In genomic region chr17:14198013-14198412, GRCh38 we compare ENCODE assay signal across 11 cellular contexts. TPM values are rescaled to one million over a fixed set of nuclear protein-coding genes. Genes with fewer than 3 reads are reported as not detected.
A peak's percentile ranks its signal among the peaks of the same experiment; 100 is the strongest.
DNase-seq lines count a peak whose midpoint lies in the region; ATAC-seq and TF ChIP-seq lines count a peak whose summit lies in the region.
"Had no signal": no experiment of that assay in that cellular context is flagged by ENCODE, and none has a peak within 500 bp of the region (broad histone marks: within the 10 kb centered on the region; RNA-seq: fewer than 3 reads in every experiment).

No MANE protein-coding gene starts in this region.

- intact Hi-C loops in activated T-helper 1 cell treated with anti-CD3 and anti-CD28 coated beads, Interleukin-12 subunit alpha, Interleukin-12 subunit beta, Interleukin-2, Interleukin-4 antibody, amounts not matched to agents 30 ng/mL and 10 ng/mL and 1 ng/mL, durations not matched to agents 14 hours and 24 hours and 36 hours (cut with micrococcal nuclease) = no loop called here

- no peak for TF ChIP-seq CTCF in lung (IDR thresholded peaks at IDR 0.05; ENCODE audit: control extremely low read depth, extremely low read depth)

- no peaks in the 10 kb centered on the region for H3K9me3 ChIP-seq in CD4-positive, CD25-positive, alpha-beta regulatory T cell (ENCODE audit: control insufficient read depth in 2 of 2, low read length in 2 of 2)
- H3K9me3 ChIP-seq in lung (ENCODE audit: control insufficient read depth in 2 of 2, insufficient read depth in 1 of 2, low read length in 1 of 2) = no peaks in the 10 kb centered on the region

- ATAC-seq in CD4-positive, CD25-positive, alpha-beta regulatory T cell (ENCODE audit: low read depth in 2 of 2) = no peak
- ATAC-seq in lung (ENCODE audit: insufficient read depth, low FRiP score) = peak; percentile 55
- ATAC-seq in GM18519 (IDR thresholded peaks at IDR 0.05; ENCODE audit: low FRiP score, unreplicated experiment) = no peak
- ATAC-seq in HG03280 (IDR thresholded peaks at IDR 0.05; ENCODE audit: unreplicated experiment) = no peak

- H3K27ac Mint-ChIP-seq in CD4-positive, CD25-positive, alpha-beta regulatory T cell = peak overlapping the region; percentile 93 to 99 (median 97)
- H3K27ac Mint-ChIP-seq in activated T-helper 1 cell treated with anti-CD3 and anti-CD28 coated beads, Interleukin-12 subunit alpha, Interleukin-12 subunit beta, Interleukin-2, Interleukin-4 antibody, amounts not matched to agents 30 ng/mL and 10 ng/mL and 1 ng/mL, durations not matched to agents 14 hours and 24 hours and 36 hours = peak overlapping the region; percentile 96

- DNase-seq in CD4-positive, CD25-positive, alpha-beta regulatory T cell = no peak
- DNase-seq in ELF-1 (ENCODE audit: low read depth, low spot score) (peak; percentile 64), lung (ENCODE audit: low spot score) (peak; percentile 65), ecto neural progenitor cell (ENCODE audit: low spot score) (no peak), RPMI8226 (no peak)
- DNase-seq in activated T-helper 1 cell treated with anti-CD3 and anti-CD28 coated beads, Interleukin-12 subunit alpha, Interleukin-12 subunit beta, Interleukin-2, Interleukin-4 antibody, amounts not matched to agents 30 ng/mL and 10 ng/mL and 1 ng/mL, durations not matched to agents 14 hours and 24 hours and 36 hours (ENCODE audit: low spot score) = no peak
- DNase-seq: erythroblast, GOT3, NCI-H187 had no signal

- WGBS in lung, 2 donors = 62 to 78% methylated on average over 6 of the region's 6 CpGs

- H3K27ac ChIP-seq in CD4-positive, CD25-positive, alpha-beta regulatory T cell (ENCODE audit: insufficient read depth, low read length, poor library complexity, severe bottlenecking) = peak overlapping the region; percentile 91
- peak overlapping the region in 1 of 2 donors; percentile 4 for H3K27ac ChIP-seq in lung (ENCODE audit: low read depth in 1 of 2, low read length in 1 of 2)

- no peaks in the 10 kb centered on the region for H3K27me3 Mint-ChIP-seq in CD4-positive, CD25-positive, alpha-beta regulatory T cell
- H3K27me3 Mint-ChIP-seq in activated T-helper 1 cell treated with anti-CD3 and anti-CD28 coated beads, Interleukin-12 subunit alpha, Interleukin-12 subunit beta, Interleukin-2, Interleukin-4 antibody, amounts not matched to agents 30 ng/mL and 10 ng/mL and 1 ng/mL, durations not matched to agents 14 hours and 24 hours and 36 hours (ENCODE audit: insufficient read depth) = no peaks in the 10 kb centered on the region

- no peaks in the 10 kb centered on the region for H3K27me3 ChIP-seq in CD4-positive, CD25-positive, alpha-beta regulatory T cell (ENCODE audit: control insufficient read depth, insufficient read depth, low read length)
- H3K27me3 ChIP-seq in lung (ENCODE audit: control insufficient read depth, insufficient read depth) = no peaks in the 10 kb centered on the region

- no peaks in the 10 kb centered on the region for H3K36me3 ChIP-seq in CD4-positive, CD25-positive, alpha-beta regulatory T cell (ENCODE audit: control insufficient read depth, insufficient read depth, low read length)
- H3K36me3 ChIP-seq in lung (ENCODE audit: control insufficient read depth in 2 of 2, insufficient read depth in 2 of 2, low read length in 2 of 2) = no peaks in the 10 kb centered on the region

- H3K4me3 ChIP-seq in CD4-positive, CD25-positive, alpha-beta regulatory T cell (ENCODE audit: low read depth, low read length) = peak overlapping the region; percentile 82
- no peak overlapping the region for H3K4me3 ChIP-seq in lung

- peaks cover 92% of the 10 kb centered on the region for H3K4me1 ChIP-seq in CD4-positive, CD25-positive, alpha-beta regulatory T cell (ENCODE audit: control insufficient read depth, insufficient read depth, low read length, poor library complexity, severe bottlenecking)
- H3K4me1 ChIP-seq in lung (ENCODE audit: control insufficient read depth in 2 of 2, insufficient read depth in 2 of 2, low read length in 2 of 2) = peaks cover 7 to 11% of the 10 kb centered on the region in 2 donors

- H3K4me3 Mint-ChIP-seq in CD4-positive, CD25-positive, alpha-beta regulatory T cell = peak overlapping the region in 3 of 4 donors; percentile 80 to 87 (median 81)
- H3K4me3 Mint-ChIP-seq in activated T-helper 1 cell treated with anti-CD3 and anti-CD28 coated beads, Interleukin-12 subunit alpha, Interleukin-12 subunit beta, Interleukin-2, Interleukin-4 antibody, amounts not matched to agents 30 ng/mL and 10 ng/mL and 1 ng/mL, durations not matched to agents 14 hours and 24 hours and 36 hours = peak overlapping the region; percentile 73

- no peaks in the 10 kb centered on the region for H3K9me3 Mint-ChIP-seq in CD4-positive, CD25-positive, alpha-beta regulatory T cell
- H3K9me3 Mint-ChIP-seq in activated T-helper 1 cell treated with anti-CD3 and anti-CD28 coated beads, Interleukin-12 subunit alpha, Interleukin-12 subunit beta, Interleukin-2, Interleukin-4 antibody, amounts not matched to agents 30 ng/mL and 10 ng/mL and 1 ng/mL, durations not matched to agents 14 hours and 24 hours and 36 hours = no peaks in the 10 kb centered on the region

- peaks cover 22 to 92% (median 77%) of the 10 kb centered on the region in 4 donors for H3K4me1 Mint-ChIP-seq in CD4-positive, CD25-positive, alpha-beta regulatory T cell
- peaks cover 95% of the 10 kb centered on the region for H3K4me1 Mint-ChIP-seq in activated T-helper 1 cell treated with anti-CD3 and anti-CD28 coated beads, Interleukin-12 subunit alpha, Interleukin-12 subunit beta, Interleukin-2, Interleukin-4 antibody, amounts not matched to agents 30 ng/mL and 10 ng/mL and 1 ng/mL, durations not matched to agents 14 hours and 24 hours and 36 hours (ENCODE audit: low read depth)

- peaks cover 6% of the 10 kb centered on the region for H3K36me3 Mint-ChIP-seq in CD4-positive, CD25-positive, alpha-beta regulatory T cell
- peaks cover 28% of the 10 kb centered on the region for H3K36me3 Mint-ChIP-seq in activated T-helper 1 cell treated with anti-CD3 and anti-CD28 coated beads, Interleukin-12 subunit alpha, Interleukin-12 subunit beta, Interleukin-2, Interleukin-4 antibody, amounts not matched to agents 30 ng/mL and 10 ng/mL and 1 ng/mL, durations not matched to agents 14 hours and 24 hours and 36 hours (ENCODE audit: low read depth)

RNA-seq across cellular contexts. Expression of gene CDRT15, which starts 38.6 kb away (rescaled TPM):
- not detected for total RNA-seq in CD4-positive, CD25-positive, alpha-beta regulatory T cell
- under 1 TPM in 1 of 4 donors, not detected in 3; 0.49 TPM for polyA plus RNA-seq in CD4-positive, CD25-positive, alpha-beta regulatory T cell
- total RNA-seq in activated T-helper 1 cell treated with anti-CD3 and anti-CD28 coated beads, Interleukin-12 subunit alpha, Interleukin-12 subunit beta, Interleukin-2, Interleukin-4 antibody, amounts not matched to agents 30 ng/mL and 10 ng/mL and 1 ng/mL, durations not matched to agents 14 hours and 24 hours and 36 hours = not detected in 2 replicates
- not detected for total RNA-seq in lung
- polyA plus RNA-seq in lung = not detected

Comparison
In these comparisons a context has a peak if more than half of its experiments do, and no peak if none do; other contexts are left out.
1. DNase-seq: peak in ELF-1 (single experiment) and lung (single experiment); none in CD4-positive, CD25-positive, alpha-beta regulatory T cell (0 of 3), activated T-helper 1 cell treated with anti-CD3 and anti-CD28 coated beads, Interleukin-12 subunit alpha, Interleukin-12 subunit beta, Interleukin-2, Interleukin-4 antibody, amounts not matched to agents 30 ng/mL and 10 ng/mL and 1 ng/mL, durations not matched to agents 14 hours and 24 hours and 36 hours (single experiment), ecto neural progenitor cell (single experiment) and RPMI8226 (single experiment).